ENCODE assay signal across 9 cellular contexts in genomic region chr19:4519521-4520277, GRCh38. TPM values are rescaled to one million over a fixed set of nuclear protein-coding genes. Genes with fewer than 3 reads are reported as not detected.
A peak's percentile ranks its signal among the peaks of the same experiment; 100 is the strongest.
DNase-seq lines count a peak whose midpoint lies in the region; ATAC-seq and TF ChIP-seq lines count a peak whose summit lies in the region.
"Had no signal": no experiment of that assay in that cellular context is flagged by ENCODE, and none has a peak within 500 bp of the region (broad histone marks: within the 10 kb centered on the region; RNA-seq: fewer than 3 reads in every experiment).

No MANE protein-coding gene starts in this region.

- intact Hi-C loops in posterior cingulate gyrus (cut with DNase I): no loop called here

- no peaks in the 10 kb centered on the region for H3K9me3 Mint-ChIP-seq in activated naive CD8-positive, alpha-beta T cell treated with anti-CD3 and anti-CD28 coated beads, Interleukin-2, amount 10 ng/mL, durations not matched to agents 7 days and 5 days
- H3K9me3 Mint-ChIP-seq in activated naive CD8-positive, alpha-beta T cell treated with anti-CD3 and anti-CD28 coated beads for 36 hours: no peaks in the 10 kb centered on the region

- peaks cover 0 to 12% (median 5%) of the 10 kb centered on the region in 4 donors for H3K36me3 ChIP-seq in liver (ENCODE audit: control insufficient read depth in 4 of 4, insufficient read depth in 3 of 4, low read depth in 1 of 4, low read length in 3 of 4)

- peak overlapping the region; percentile 75 to 78 for H3K27ac ChIP-seq in liver (ENCODE audit: low read depth in 1 of 2, low read length in 2 of 2)

- H3K4me3 Mint-ChIP-seq in activated naive CD8-positive, alpha-beta T cell treated with anti-CD3 and anti-CD28 coated beads, Interleukin-2, amount 10 ng/mL, durations not matched to agents 7 days and 5 days: no peak overlapping the region
- H3K4me3 Mint-ChIP-seq in activated naive CD8-positive, alpha-beta T cell treated with anti-CD3 and anti-CD28 coated beads for 36 hours: no peak overlapping the region

- peaks cover 18 to 71% (median 64%) of the 10 kb centered on the region in 4 donors for H3K4me1 ChIP-seq in liver (ENCODE audit: control insufficient read depth in 4 of 4, insufficient read depth in 4 of 4, low read length in 3 of 4)

- no peak for TF ChIP-seq RAD21 in liver (IDR thresholded peaks at IDR 0.05)

- peak overlapping the region; percentile 34 for H3K27ac Mint-ChIP-seq in activated naive CD8-positive, alpha-beta T cell treated with anti-CD3 and anti-CD28 coated beads, Interleukin-2, amount 10 ng/mL, durations not matched to agents 7 days and 5 days
- no peak overlapping the region for H3K27ac Mint-ChIP-seq in activated naive CD8-positive, alpha-beta T cell treated with anti-CD3 and anti-CD28 coated beads for 36 hours

- CTCF ChIA-PET in GM10248 (lab: Yijun Ruan, JAX): no interaction called here

- H3K4me1 Mint-ChIP-seq in activated naive CD8-positive, alpha-beta T cell treated with anti-CD3 and anti-CD28 coated beads, Interleukin-2, amount 10 ng/mL, durations not matched to agents 7 days and 5 days: no peaks in the 10 kb centered on the region
- H3K4me1 Mint-ChIP-seq in activated naive CD8-positive, alpha-beta T cell treated with anti-CD3 and anti-CD28 coated beads for 36 hours: no peaks in the 10 kb centered on the region

- POLR2A ChIA-PET in activated naive CD8-positive, alpha-beta T cell treated with anti-CD3 and anti-CD28 coated beads, Interleukin-2, amount 10 ng/mL, durations not matched to agents 7 days and 5 days (lab: Charles Lee): interaction anchor here (0.6 kb wide), 1 partner anchor 206 kb away, joined by 3 read pairs; no protein-coding TSS in a partner anchor
- POLR2A ChIA-PET in GM10248 (lab: Yijun Ruan, JAX): no interaction called here

- ATAC-seq in activated naive CD8-positive, alpha-beta T cell treated with anti-CD3 and anti-CD28 coated beads, Interleukin-2, amount 10 ng/mL, durations not matched to agents 7 days and 5 days (ENCODE audit: low read depth): no peak
- no peak for ATAC-seq in HG03135 (IDR thresholded peaks at IDR 0.05; ENCODE audit: unreplicated experiment)

- H3K9ac ChIP-seq in liver (ENCODE audit: low read depth in 1 of 2, low read length in 2 of 2): no peak overlapping the region

- no peak for DNase-seq in activated naive CD8-positive, alpha-beta T cell treated with anti-CD3 and anti-CD28 coated beads, Interleukin-2, amount 10 ng/mL, durations not matched to agents 7 days and 5 days
- no peak for DNase-seq in activated naive CD8-positive, alpha-beta T cell treated with anti-CD3 and anti-CD28 coated beads for 36 hours
- DNase-seq in posterior cingulate gyrus: no peak
- no peak for DNase-seq in GM10248 (ENCODE audit: extremely low spot score)
- DNase-seq: activated T-cell treated with anti-CD3 and anti-CD28 coated beads, Interleukin-2, amount 50 U/mL, for 48 hours; NCI-H2081 treated with DMSO at 0.1 percent for 48 hours had no signal

- no peaks in the 10 kb centered on the region for H3K27me3 ChIP-seq in liver (ENCODE audit: control insufficient read depth in 4 of 4, insufficient read depth in 4 of 4, low read length in 3 of 4)

- no peaks in the 10 kb centered on the region for H3K36me3 Mint-ChIP-seq in activated naive CD8-positive, alpha-beta T cell treated with anti-CD3 and anti-CD28 coated beads, Interleukin-2, amount 10 ng/mL, durations not matched to agents 7 days and 5 days
- no peaks in the 10 kb centered on the region for H3K36me3 Mint-ChIP-seq in activated naive CD8-positive, alpha-beta T cell treated with anti-CD3 and anti-CD28 coated beads for 36 hours

- H3K9me3 ChIP-seq in liver (ENCODE audit: control insufficient read depth in 4 of 4, low read length in 3 of 4): no peaks in the 10 kb centered on the region

- no peaks in the 10 kb centered on the region for H3K27me3 Mint-ChIP-seq in activated naive CD8-positive, alpha-beta T cell treated with anti-CD3 and anti-CD28 coated beads, Interleukin-2, amount 10 ng/mL, durations not matched to agents 7 days and 5 days
- H3K27me3 Mint-ChIP-seq in activated naive CD8-positive, alpha-beta T cell treated with anti-CD3 and anti-CD28 coated beads for 36 hours: peaks cover 4% of the 10 kb centered on the region

- WGBS in liver: 55% methylated on average over 9 of the region's 9 CpGs

- no peak overlapping the region for H3K4me3 ChIP-seq in liver (ENCODE audit: low read depth in 1 of 3, low read length in 3 of 3)

- TF ChIP-seq CTCF in liver (IDR thresholded peaks at IDR 0.05; ENCODE audit: low read depth, low read length, missing input control): no peak
- TF ChIP-seq CTCF in GM10248 (IDR thresholded peaks at IDR 0.05; ENCODE audit: control extremely low read depth, extremely low read depth, low read depth, missing control alignments): no peak

TF ChIP-seq in liver, 16 proteins besides CTCF, POLR2A, EP300 and RAD21:
- TF ChIP-seq NR2F2 (IDR thresholded peaks at IDR 0.05) (no peak), JUND (IDR thresholded peaks at IDR 0.05) (no peak), SP1 (IDR thresholded peaks at IDR 0.05) (no peak)

RNA-seq across cellular contexts. Expression of gene PLIN4, which starts 1.4 kb away (rescaled TPM):
- under 1 TPM; 0.06 to 0.11 TPM for total RNA-seq in activated naive CD8-positive, alpha-beta T cell treated with anti-CD3 and anti-CD28 coated beads, Interleukin-2, amount 10 ng/mL, durations not matched to agents 7 days and 5 days
- not detected for total RNA-seq in activated naive CD8-positive, alpha-beta T cell treated with anti-CD3 and anti-CD28 coated beads for 36 hours
- total RNA-seq in liver: 10 to 100 TPM in 1 of 2 donors, 1 to 10 TPM in 1; 3.1 to 49.1 TPM
- polyA plus RNA-seq in liver: 10 to 100 TPM in 1 of 2 donors, 1 to 10 TPM in 1; 5.0 to 14.1 TPM

RNA-seq across cellular contexts. Expression of gene PLIN5, which starts 15.3 kb away (rescaled TPM):
- total RNA-seq in activated naive CD8-positive, alpha-beta T cell treated with anti-CD3 and anti-CD28 coated beads, Interleukin-2, amount 10 ng/mL, durations not matched to agents 7 days and 5 days: 1 to 10 TPM in 1 of 2 experiments, under 1 TPM in 1; 0.37 to 1.1 TPM
- total RNA-seq in activated naive CD8-positive, alpha-beta T cell treated with anti-CD3 and anti-CD28 coated beads for 36 hours: under 1 TPM; 0.32 to 0.56 TPM
- 10 to 100 TPM; 13.3 to 83.8 TPM for total RNA-seq in liver
- polyA plus RNA-seq in liver: 10 to 100 TPM; 51.8 to 61.5 TPM

RNA-seq across cellular contexts. Expression of gene LRG1, which starts 20.1 kb away (rescaled TPM):
- total RNA-seq in activated naive CD8-positive, alpha-beta T cell treated with anti-CD3 and anti-CD28 coated beads, Interleukin-2, amount 10 ng/mL, durations not matched to agents 7 days and 5 days: not detected
- total RNA-seq in activated naive CD8-positive, alpha-beta T cell treated with anti-CD3 and anti-CD28 coated beads for 36 hours: under 1 TPM; 0.19 to 0.38 TPM
- total RNA-seq in liver: 100 to 1,000 TPM in 1 of 2 donors, 10 to 100 TPM in 1; 57.8 to 581 TPM
- polyA plus RNA-seq in liver: 1,000 to 10,000 TPM in 1 of 2 donors, 100 to 1,000 TPM in 1; 741 to 1,122 TPM
- total RNA-seq: A673 had no signal

RNA-seq across cellular contexts. Expression of gene SEMA6B, which starts 39.8 kb away (rescaled TPM):
- total RNA-seq in activated naive CD8-positive, alpha-beta T cell treated with anti-CD3 and anti-CD28 coated beads, Interleukin-2, amount 10 ng/mL, durations not matched to agents 7 days and 5 days: 1 to 10 TPM in 1 of 2 experiments, under 1 TPM in 1; 1.00 to 1.3 TPM
- total RNA-seq in activated naive CD8-positive, alpha-beta T cell treated with anti-CD3 and anti-CD28 coated beads for 36 hours: not detected
- 1 to 10 TPM; 2.8 to 3.1 TPM for total RNA-seq in liver
- 1 to 10 TPM in 1 of 2 donors, under 1 TPM in 1; 0.58 to 3.2 TPM for polyA plus RNA-seq in liver

RNA-seq across cellular contexts. Expression of gene HDGFL2, which starts 47.6 kb away (rescaled TPM):
- total RNA-seq in activated naive CD8-positive, alpha-beta T cell treated with anti-CD3 and anti-CD28 coated beads, Interleukin-2, amount 10 ng/mL, durations not matched to agents 7 days and 5 days: 10 to 100 TPM; 56.5 to 58.0 TPM
- total RNA-seq in activated naive CD8-positive, alpha-beta T cell treated with anti-CD3 and anti-CD28 coated beads for 36 hours: 10 to 100 TPM; 45.5 to 47.0 TPM
- 10 to 100 TPM; 14.9 to 15.7 TPM for total RNA-seq in liver
- polyA plus RNA-seq in liver: 10 to 100 TPM in 1 of 2 donors, 1 to 10 TPM in 1; 3.4 to 13.2 TPM

Comparison
In these comparisons a context has a peak if more than half of its experiments do, and no peak if none do; other contexts are left out.
1. RNA of gene PLIN5, which starts 15.3 kb away (total RNA-seq): 13.3 to 83.8 TPM in liver; 0.37 to 1.1 TPM in activated naive CD8-positive, alpha-beta T cell treated with anti-CD3 and anti-CD28 coated beads, Interleukin-2, amount 10 ng/mL, durations not matched to agents 7 days and 5 days and 0.32 to 0.56 TPM in activated naive CD8-positive, alpha-beta T cell treated with anti-CD3 and anti-CD28 coated beads for 36 hours; every median in the first group is over 4 times any median in the second.
2. RNA of gene LRG1, which starts 20.1 kb away (total RNA-seq): 57.8 to 581 TPM in liver; 0.19 to 0.38 TPM in activated naive CD8-positive, alpha-beta T cell treated with anti-CD3 and anti-CD28 coated beads for 36 hours and not detected in activated naive CD8-positive, alpha-beta T cell treated with anti-CD3 and anti-CD28 coated beads, Interleukin-2, amount 10 ng/mL, durations not matched to agents 7 days and 5 days; every median in the first group is over 10 times any median in the second.